Comparison of ENCODE assay signal across 1 cellular context in genomic region chr20:1108437-1108920, GRCh38.
TF ChIP-seq lines count a peak whose summit lies in the region.

No MANE protein-coding gene starts in this region.

TF ChIP-seq in HepG2, 621 proteins besides CTCF, POLR2A, EP300 and RAD21 (continued from another document and continues in another):
- peak; percentile 11; the same call in 1 of the 2 replicates for TF ChIP-seq HNF1A (IDR thresholded peaks at IDR 0.05; ENCODE audit: low read depth)
- TF ChIP-seq HNF1A (CRISPR knock-in tag; IDR thresholded peaks at IDR 0.05; ENCODE audit: borderline replicate concordance): no peak
- no peak for TF ChIP-seq ZNF672 (CRISPR knock-in tag; IDR thresholded peaks at IDR 0.05)
- TF ChIP-seq LRRFIP1 (CRISPR knock-in tag; conservative IDR thresholded peaks at IDR 0.05): no peak
- TF ChIP-seq LCORL (IDR thresholded peaks at IDR 0.05): no peak
- TF ChIP-seq LCORL (CRISPR knock-in tag; IDR thresholded peaks at IDR 0.05): peak; percentile 31; the same call in 1 of the 2 replicates
- 0 out of 2 replicates have a peak, but pooled peaks have one; percentile 32 for TF ChIP-seq ZNF205 (CRISPR knock-in tag; IDR thresholded peaks at IDR 0.05)
- no peak for TF ChIP-seq ZBTB40 (IDR thresholded peaks at IDR 0.05)
- TF ChIP-seq ZBTB40 (CRISPR knock-in tag; IDR thresholded peaks at IDR 0.05): no peak
- TF ChIP-seq BRCA1 (CRISPR knock-in tag; IDR thresholded peaks at IDR 0.05): no peak
- TF ChIP-seq KMT2A (CRISPR knock-in tag; IDR thresholded peaks at IDR 0.05): 0 out of 2 replicates have a peak, but pooled peaks have one; percentile 15
- no peak for TF ChIP-seq ETS1 (CRISPR knock-in tag; IDR thresholded peaks at IDR 0.05)
- TF ChIP-seq SALL1 (CRISPR knock-in tag; IDR thresholded peaks at IDR 0.05): peak; percentile 68
- 0 out of 2 replicates have a peak, but pooled peaks have one; percentile 67 for TF ChIP-seq ZNF142 (CRISPR knock-in tag; IDR thresholded peaks at IDR 0.05)
- peak; percentile 36; the same call in 1 of the 2 replicates for TF ChIP-seq TBX2 (CRISPR knock-in tag; IDR thresholded peaks at IDR 0.05; ENCODE audit: borderline replicate concordance)
- no peak for TF ChIP-seq ZNF747 (CRISPR knock-in tag; IDR thresholded peaks at IDR 0.05; ENCODE audit: borderline replicate concordance)
- TF ChIP-seq ZNF652 (CRISPR knock-in tag; IDR thresholded peaks at IDR 0.05; ENCODE audit: borderline replicate concordance, low read depth): 0 out of 2 replicates have a peak, but pooled peaks have one; percentile 29
- 0 out of 2 replicates have a peak, but pooled peaks have one; percentile 33 for TF ChIP-seq PATZ1 (CRISPR knock-in tag; IDR thresholded peaks at IDR 0.05)
- TF ChIP-seq MED1 (CRISPR knock-in tag; IDR thresholded peaks at IDR 0.05): 0 out of 2 replicates have a peak, but pooled peaks have one; percentile 9
- 0 out of 2 replicates have a peak, but pooled peaks have one; percentile 61 for TF ChIP-seq SALL2 (CRISPR knock-in tag; IDR thresholded peaks at IDR 0.05)
- 0 out of 2 replicates have a peak, but pooled peaks have one; percentile 13 for TF ChIP-seq SRF (IDR thresholded peaks at IDR 0.05; ENCODE audit: low read depth, low read length)
- TF ChIP-seq NFKB2 (CRISPR knock-in tag; IDR thresholded peaks at IDR 0.05; ENCODE audit: borderline replicate concordance): peak; percentile 52; the same call in 1 of the 2 replicates
- TF ChIP-seq JUN (CRISPR knock-in tag; IDR thresholded peaks at IDR 0.05): 0 out of 2 replicates have a peak, but pooled peaks have one; percentile 41
- TF ChIP-seq KDM2A (CRISPR knock-in tag; IDR thresholded peaks at IDR 0.05; ENCODE audit: borderline replicate concordance, low read depth): peak; percentile 85; the same call in 1 of the 2 replicates
- TF ChIP-seq HOXD1 (CRISPR knock-in tag; IDR thresholded peaks at IDR 0.05): 0 out of 2 replicates have a peak, but pooled peaks have one; percentile 19
- TF ChIP-seq NR2F6 (IDR thresholded peaks at IDR 0.05): no peak
- peak; percentile 28; the same call in 1 of the 2 replicates for TF ChIP-seq NR2F6 (CRISPR knock-in tag; IDR thresholded peaks at IDR 0.05)
- TF ChIP-seq ZNF12 (CRISPR knock-in tag; IDR thresholded peaks at IDR 0.05): peak; percentile 14; the same call in 1 of the 2 replicates
- no peak for TF ChIP-seq ZNF468 (CRISPR knock-in tag; IDR thresholded peaks at IDR 0.05)
